In the genomic region with DNA sequence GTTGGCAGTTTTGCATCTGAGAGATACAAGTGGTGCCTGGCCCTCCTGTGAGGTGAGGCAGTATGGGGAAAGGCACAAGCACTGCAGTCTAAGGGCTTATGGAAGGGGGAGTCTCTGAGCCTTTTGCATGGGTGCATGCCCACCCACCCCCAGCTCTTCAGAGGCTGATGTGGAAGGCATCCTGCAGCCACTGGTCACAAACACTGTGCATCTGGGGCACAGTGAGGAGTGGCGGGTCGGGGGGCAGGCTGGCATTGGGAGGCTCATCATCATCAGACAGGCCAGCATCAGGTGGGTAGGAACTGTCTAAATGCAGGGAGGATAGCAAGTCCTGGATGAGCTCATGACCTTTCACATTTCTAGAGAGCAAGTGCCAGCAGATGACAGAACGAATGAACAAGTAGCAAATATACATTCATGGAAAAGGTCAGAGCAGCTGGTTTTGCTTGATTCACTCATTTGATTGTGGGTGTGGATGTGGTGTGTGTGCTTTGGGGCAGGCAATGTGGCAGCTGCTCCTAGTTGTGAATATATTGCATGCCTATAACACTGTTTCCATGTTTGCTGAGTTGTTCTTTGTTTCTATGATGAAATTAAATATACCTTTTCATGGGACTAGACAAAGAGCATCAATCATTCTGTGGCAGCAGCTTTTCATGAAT, we compare ENCODE assay signal across 21 cellular contexts. TPM values are rescaled to one million over a fixed set of nuclear protein-coding genes. Genes with fewer than 3 reads are reported as not detected.
DNase-seq lines count a peak whose midpoint lies in the region; ATAC-seq and TF ChIP-seq lines count a peak whose summit lies in the region.
"Had no signal": no experiment of that assay in that cellular context is flagged by ENCODE, and none has a peak within 500 bp of the region (broad histone marks: within the 10 kb centered on the region; RNA-seq: fewer than 3 reads in every experiment).

No MANE protein-coding gene starts in this region.

- in situ Hi-C loops in transverse colon (cut with MboI; ENCODE audit: low pct_ligation_motif_present in 1 of 4, low pct_unique_long_range_greater_than_20kb in 1 of 4, low sequenced_read_pairs in 3 of 4): no loop called here

- H3K4me1 Mint-ChIP-seq in activated naive CD8-positive, alpha-beta T cell treated with anti-CD3 and anti-CD28 coated beads, Interleukin-2, amount 50 U/mL, for 24 hours: peaks cover 3% of the 10 kb centered on the region
- H3K4me1 Mint-ChIP-seq in activated naive CD8-positive, alpha-beta T cell treated with anti-CD3 and anti-CD28 coated beads for 36 hours: no peaks in the 10 kb centered on the region

- DNase-seq in activated naive CD8-positive, alpha-beta T cell treated with anti-CD3 and anti-CD28 coated beads, Interleukin-2, amount 50 U/mL, for 24 hours: no peak
- no peak for DNase-seq in activated naive CD8-positive, alpha-beta T cell treated with anti-CD3 and anti-CD28 coated beads for 36 hours
- peak; percentile 75 for DNase-seq in NCI-H2081 treated with DMSO at 0.1 percent for 48 hours (lab: John Stamatoyannopoulos, UW)
- DNase-seq in colonic mucosa: peak; percentile 58
- DNase-seq in transverse colon: no peak
- DNase-seq: activated CD4-positive, CD25-positive, alpha-beta regulatory T cell treated with anti-CD3 and anti-CD28 coated beads, Interleukin-2, amount 50 U/mL, for 72 hours; NCI-H1048; NCI-H2107; NCI-H524 treated with DMSO at 0.1 percent for 48 hours; small intestine; stimulated activated CD4-positive, alpha-beta T cell treated with anti-CD3 and anti-CD28 coated beads, Interleukin-2, amount 100 ng/mL, for 24 hours; SW 1271 had no signal

- H3K4me3 Mint-ChIP-seq in activated naive CD8-positive, alpha-beta T cell treated with anti-CD3 and anti-CD28 coated beads, Interleukin-2, amount 50 U/mL, for 24 hours: no peak overlapping the region
- no peak overlapping the region for H3K4me3 Mint-ChIP-seq in activated naive CD8-positive, alpha-beta T cell treated with anti-CD3 and anti-CD28 coated beads for 36 hours
- H3K4me3 Mint-ChIP-seq: stimulated activated memory B cell treated with anti-CD40 and anti-IgM and Interleukin-4, amounts not matched to agents 10 μg/mL and 1 μg/mL and 100 μg/mL, for 72 hours had no signal

- peaks cover 33% of the 10 kb centered on the region for H3K36me3 Mint-ChIP-seq in activated naive CD8-positive, alpha-beta T cell treated with anti-CD3 and anti-CD28 coated beads, Interleukin-2, amount 50 U/mL, for 24 hours (ENCODE audit: low read depth)
- peaks cover 36% of the 10 kb centered on the region for H3K36me3 Mint-ChIP-seq in activated naive CD8-positive, alpha-beta T cell treated with anti-CD3 and anti-CD28 coated beads for 36 hours

- H3K27ac ChIP-seq in colonic mucosa (peak overlapping the region; percentile 80), transverse colon (peak overlapping the region; percentile 63 to 86 (median 78))
- H3K27ac ChIP-seq: C4-2B, coronary artery had no signal

- peak overlapping the region in 1 of 2 donors; percentile 54 for H3K9ac ChIP-seq in colonic mucosa (ENCODE audit: low read depth in 2 of 2, low read length in 2 of 2)

- H3K27me3 ChIP-seq in colonic mucosa (no peaks in the 10 kb centered on the region), transverse colon (no peaks in the 10 kb centered on the region)
- H3K27me3 ChIP-seq: neutrophil had no signal

- TF ChIP-seq EP300 in transverse colon (IDR thresholded peaks at IDR 0.05; ENCODE audit: low read depth): no peak

- H3K9me3 Mint-ChIP-seq in activated naive CD8-positive, alpha-beta T cell treated with anti-CD3 and anti-CD28 coated beads, Interleukin-2, amount 50 U/mL, for 24 hours: peaks cover 16% of the 10 kb centered on the region
- H3K9me3 Mint-ChIP-seq in activated naive CD8-positive, alpha-beta T cell treated with anti-CD3 and anti-CD28 coated beads for 36 hours: peaks cover 16% of the 10 kb centered on the region

- TF ChIP-seq CTCF in colonic mucosa (IDR thresholded peaks at IDR 0.05) (no peak), transverse colon (IDR thresholded peaks at IDR 0.05) (no peak)

- TF ChIP-seq POLR2A in transverse colon (IDR thresholded peaks at IDR 0.05): no peak

- WGBS in transverse colon (ENCODE audit: low coverage in 1 of 2), 2 donors: 65% methylated on average over 3 of the region's 3 CpGs; no CpG with 5 or more reads in 1 of the 2 donors

- H3K27ac Mint-ChIP-seq in activated naive CD8-positive, alpha-beta T cell treated with anti-CD3 and anti-CD28 coated beads, Interleukin-2, amount 50 U/mL, for 24 hours: no peak overlapping the region
- H3K27ac Mint-ChIP-seq in activated naive CD8-positive, alpha-beta T cell treated with anti-CD3 and anti-CD28 coated beads for 36 hours: no peak overlapping the region
- H3K27ac Mint-ChIP-seq: stimulated activated memory B cell treated with anti-CD40 and anti-IgM and Interleukin-4, amounts not matched to agents 10 μg/mL and 1 μg/mL and 100 μg/mL, for 72 hours had no signal

- H3K36me3 ChIP-seq in colonic mucosa: no peaks in the 10 kb centered on the region
- H3K36me3 ChIP-seq in transverse colon: peaks cover 0 to 5% (median 1%) of the 10 kb centered on the region in 4 donors

- no peaks in the 10 kb centered on the region for H3K27me3 Mint-ChIP-seq in activated naive CD8-positive, alpha-beta T cell treated with anti-CD3 and anti-CD28 coated beads, Interleukin-2, amount 50 U/mL, for 24 hours
- H3K27me3 Mint-ChIP-seq in activated naive CD8-positive, alpha-beta T cell treated with anti-CD3 and anti-CD28 coated beads for 36 hours: no peaks in the 10 kb centered on the region
- H3K27me3 Mint-ChIP-seq: stimulated activated memory B cell treated with anti-CD40 and anti-IgM and Interleukin-4, amounts not matched to agents 10 μg/mL and 1 μg/mL and 100 μg/mL, for 72 hours had no signal

- H3K9me3 ChIP-seq in colonic mucosa (no peaks in the 10 kb centered on the region), transverse colon (no peaks in the 10 kb centered on the region)
- H3K9me3 ChIP-seq: neutrophil had no signal

- H3K4me3 ChIP-seq in colonic mucosa (no peak overlapping the region), transverse colon (no peak overlapping the region)
- H3K4me3 ChIP-seq: coronary artery, lung had no signal

- peak; percentile 47 for ATAC-seq in activated naive CD8-positive, alpha-beta T cell treated with anti-CD3 and anti-CD28 coated beads, Interleukin-2, amount 50 U/mL, for 24 hours
- no peak for ATAC-seq in HG02970 (IDR thresholded peaks at IDR 0.05; ENCODE audit: low FRiP score, unreplicated experiment)
- no peak for ATAC-seq in GM21723 (IDR thresholded peaks at IDR 0.05; ENCODE audit: unreplicated experiment)
- no peak for ATAC-seq in HG03045 (IDR thresholded peaks at IDR 0.05; ENCODE audit: unreplicated experiment)
- ATAC-seq: Right ventricle myocardium inferior; stimulated activated memory B cell treated with anti-CD40 and anti-IgM and Interleukin-4, amounts not matched to agents 10 μg/mL and 1 μg/mL and 100 μg/mL, for 72 hours had no signal

- intact Hi-C loops in colonic mucosa (cut with DNase I): no loop called here
- intact Hi-C loops in transverse colon (cut with DNase I; ENCODE audit: low total_unique reads): no loop called here

- H3K4me1 ChIP-seq in colonic mucosa: no peaks in the 10 kb centered on the region
- H3K4me1 ChIP-seq in transverse colon: peaks cover 0 to 30% (median 17%) of the 10 kb centered on the region in 4 donors

RNA-seq across cellular contexts. Expression of a gene that starts 29.2 kb away (rescaled TPM):
- 100 to 1,000 TPM; 109 to 115 TPM for total RNA-seq in activated naive CD8-positive, alpha-beta T cell treated with anti-CD3 and anti-CD28 coated beads for 36 hours
- 10 to 100 TPM; 69.9 to 98.1 TPM for total RNA-seq in colonic mucosa
- total RNA-seq in transverse colon: 100 to 1,000 TPM in 2 of 4 donors, 10 to 100 TPM in 2; 67.5 to 251 (median 97.7) TPM

RNA-seq across cellular contexts. Expression of a gene that starts 50.7 kb away (rescaled TPM):
- 10 to 100 TPM; 25.8 to 27.1 TPM for total RNA-seq in activated naive CD8-positive, alpha-beta T cell treated with anti-CD3 and anti-CD28 coated beads for 36 hours
- total RNA-seq in colonic mucosa (10 to 100 TPM in 1 of 2 donors, 1 to 10 TPM in 1; 7.8 to 10.5 TPM), transverse colon (10 to 100 TPM in 2 of 4 donors, 1 to 10 TPM in 2; 2.6 to 35.9 (median 11.4) TPM)

RNA-seq across cellular contexts. Expression of a gene that starts 50.9 kb away (rescaled TPM):
- total RNA-seq in activated naive CD8-positive, alpha-beta T cell treated with anti-CD3 and anti-CD28 coated beads for 36 hours: 1 to 10 TPM; 1.5 TPM
- 1 to 10 TPM; 1.4 to 1.7 TPM for total RNA-seq in colonic mucosa
- total RNA-seq in transverse colon: 1 to 10 TPM in 1 of 4 donors, under 1 TPM in 1, not detected in 2; 0.27 to 1.3 TPM

Comparison
In these comparisons a context has a peak if more than half of its experiments do, and no peak if none do; other contexts are left out.
1. DNase-seq: peak in NCI-H2081 treated with DMSO at 0.1 percent for 48 hours (single experiment) and colonic mucosa (single experiment); none in activated naive CD8-positive, alpha-beta T cell treated with anti-CD3 and anti-CD28 coated beads, Interleukin-2, amount 50 U/mL, for 24 hours (single experiment), activated naive CD8-positive, alpha-beta T cell treated with anti-CD3 and anti-CD28 coated beads for 36 hours (single experiment) and transverse colon (single experiment).